In the genomic region with DNA sequence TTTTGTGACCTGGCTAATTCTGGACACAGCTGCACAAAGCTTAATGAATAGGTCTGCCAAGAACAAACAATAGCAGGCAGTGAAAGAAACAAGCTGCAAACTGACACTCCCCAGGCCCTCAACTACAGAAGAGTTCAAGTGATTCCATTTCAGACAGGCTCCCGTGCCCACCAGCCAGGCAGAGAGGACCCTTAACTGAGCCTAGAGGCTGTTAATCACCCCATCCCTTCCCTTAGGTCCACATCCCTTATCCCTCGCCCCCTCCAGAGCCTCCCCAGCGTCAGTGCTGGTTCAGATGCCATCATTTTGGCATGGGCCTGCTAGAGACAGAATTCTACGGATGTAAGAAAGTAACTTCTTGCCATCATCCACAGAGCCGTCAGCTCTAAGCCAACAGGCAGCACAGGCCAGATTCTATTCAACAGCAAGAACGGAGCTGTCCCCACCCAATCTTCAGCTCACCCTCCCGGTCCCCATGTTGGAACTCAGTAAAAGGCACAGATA, we compare ENCODE assay signal across 12 cellular contexts. TPM values are rescaled to one million over a fixed set of nuclear protein-coding genes. Genes with fewer than 3 reads are reported as not detected.
DNase-seq lines count a peak whose midpoint lies in the region; ATAC-seq and TF ChIP-seq lines count a peak whose summit lies in the region.
"Had no signal": no experiment of that assay in that cellular context is flagged by ENCODE, and none has a peak within 500 bp of the region (broad histone marks: within the 10 kb centered on the region; RNA-seq: fewer than 3 reads in every experiment).

No MANE protein-coding gene starts in this region.

- DNase-seq in GM23338 (ENCODE audit: low spot score), result no peak
- DNase-seq in WERI-Rb-1, result no peak
- DNase-seq in right cardiac atrium, result peak; percentile 35 to 75 (median 59)
- peak; percentile 26 for DNase-seq in putamen (ENCODE audit: low spot score)
- DNase-seq in DMS114 treated with DMSO at 0.1 percent for 48 hours (lab: John Stamatoyannopoulos, UW; ENCODE audit: unreplicated experiment), result no peak
- DNase-seq in GM13977 (ENCODE audit: low spot score), result no peak
- no peak for DNase-seq in activated naive CD4-positive, alpha-beta T cell treated with anti-CD3 and anti-CD28 coated beads, Interleukin-2, amount 50 U/mL, for 72 hours (ENCODE audit: low spot score in 2 of 2)
- no peak for DNase-seq in GDM1 (lab: John Stamatoyannopoulos, UW)
- DNase-seq: MM.1S had no signal

- WGBS in right cardiac atrium, result 24% methylated on average over 7 of the region's 7 CpGs

- peaks cover 38% of the 10 kb centered on the region for H3K36me3 Mint-ChIP-seq in GM23338 (ENCODE audit: low read depth)
- H3K36me3 Mint-ChIP-seq in activated naive CD4-positive, alpha-beta T cell treated with anti-CD3 and anti-CD28 coated beads, Interleukin-2, amount 50 U/mL, for 72 hours, result peaks cover 0 to 4% of the 10 kb centered on the region in 2 donors
- H3K36me3 Mint-ChIP-seq: natural killer cell treated with Interleukin-12 subunit alpha and Interleukin-12 subunit beta and Interleukin-15 and Interleukin-18, amount 100 ng/mL, for 72 hours had no signal

- intact Hi-C loops in right cardiac atrium (cut with DNase I), result no loop called here

- no peak for TF ChIP-seq CTCF in GM23338 (conservative IDR thresholded peaks at IDR 0.05; ENCODE audit: low read depth in 2 of 2)
- TF ChIP-seq CTCF in WERI-Rb-1 (IDR thresholded peaks at IDR 0.05; ENCODE audit: low read depth, low read length), result no peak
- no peak for TF ChIP-seq CTCF in GM13977 (IDR thresholded peaks at IDR 0.05; ENCODE audit: extremely low read depth, insufficient read depth, missing control alignments)

- H3K4me1 Mint-ChIP-seq in GM23338, result peaks cover 81% of the 10 kb centered on the region

- no peaks in the 10 kb centered on the region for H4K20me1 ChIP-seq in GM23338 (replicated peaks; ENCODE audit: insufficient read depth)

- H3K4me1 ChIP-seq in GM23338 (ENCODE audit: insufficient read depth) (peaks cover 79% of the 10 kb centered on the region), right cardiac atrium (ENCODE audit: control insufficient read depth, insufficient read depth, low read length) (peaks cover 19% of the 10 kb centered on the region)

- H2AFZ ChIP-seq in GM23338, result no peak overlapping the region

- H3K9me2 ChIP-seq in GM23338 (ENCODE audit: insufficient read depth), result no peaks in the 10 kb centered on the region

- peaks cover 2% of the 10 kb centered on the region; the same call in 1 of the 3 replicates for H3K9me3 Mint-ChIP-seq in GM23338
- H3K9me3 Mint-ChIP-seq in activated naive CD4-positive, alpha-beta T cell treated with anti-CD3 and anti-CD28 coated beads, Interleukin-2, amount 50 U/mL, for 72 hours, result no peaks in the 10 kb centered on the region
- H3K9me3 Mint-ChIP-seq: natural killer cell treated with Interleukin-12 subunit alpha and Interleukin-12 subunit beta and Interleukin-15 and Interleukin-18, amount 100 ng/mL, for 72 hours had no signal

- peaks cover 99% of the 10 kb centered on the region for H3K79me2 ChIP-seq in GM23338 (replicated peaks; ENCODE audit: insufficient read depth)

- H3K27ac Mint-ChIP-seq in GM23338, result peak overlapping the region; percentile 98
- H3K27ac Mint-ChIP-seq in activated naive CD4-positive, alpha-beta T cell treated with anti-CD3 and anti-CD28 coated beads, Interleukin-2, amount 50 U/mL, for 72 hours, result no peak overlapping the region
- H3K27ac Mint-ChIP-seq: natural killer cell treated with Interleukin-12 subunit alpha and Interleukin-12 subunit beta and Interleukin-15 and Interleukin-18, amount 100 ng/mL, for 72 hours had no signal

- peak overlapping the region; percentile 79; the same call in 1 of the 2 replicates for H3K4me2 ChIP-seq in GM23338

- in situ Hi-C loops in GM13977 (cut with MboI; ENCODE audit: low pct_unique_long_range_greater_than_20kb, low sequenced_read_pairs, unreplicated experiment), result no loop called here

- H3K9me3 ChIP-seq in WERI-Rb-1 (ENCODE audit: severe bottlenecking) (no peaks in the 10 kb centered on the region), right cardiac atrium (ENCODE audit: control insufficient read depth, low read length) (no peaks in the 10 kb centered on the region)

- peaks cover 6% of the 10 kb centered on the region; the same call in 1 of the 2 replicates for H3F3A ChIP-seq in GM23338 (replicated peaks; ENCODE audit: low read depth)

- H3K36me3 ChIP-seq in GM23338 (ENCODE audit: insufficient read depth), result no peaks in the 10 kb centered on the region
- H3K36me3 ChIP-seq in WERI-Rb-1, result peaks cover 3% of the 10 kb centered on the region; the same call in 1 of the 2 replicates

- H3K27ac ChIP-seq in GM23338 (ENCODE audit: low read depth) (peak overlapping the region; percentile 61; the same call in 1 of the 2 replicates), WERI-Rb-1 (peak overlapping the region; percentile 19), right cardiac atrium (ENCODE audit: low read length) (peak overlapping the region; percentile 98)

- ATAC-seq in GM23338, result no peak
- ATAC-seq in right cardiac atrium, result peak; percentile 61 to 83
- no peak for ATAC-seq in activated naive CD4-positive, alpha-beta T cell treated with anti-CD3 and anti-CD28 coated beads, Interleukin-2, amount 50 U/mL, for 72 hours
- ATAC-seq: GM12878; natural killer cell treated with Interleukin-12 subunit alpha and Interleukin-12 subunit beta and Interleukin-15 and Interleukin-18, amount 100 ng/mL, for 72 hours had no signal

- H3K4me3 ChIP-seq in GM23338 (no peak overlapping the region), WERI-Rb-1 (ENCODE audit: low read depth, low read length) (no peak overlapping the region), right cardiac atrium (ENCODE audit: low read length) (no peak overlapping the region)
- H3K4me3 ChIP-seq: GM12878 had no signal

- H3K4me3 Mint-ChIP-seq in GM23338, result no peak overlapping the region; the same call in 2 of the 3 replicates
- H3K4me3 Mint-ChIP-seq: natural killer cell treated with Interleukin-12 subunit alpha and Interleukin-12 subunit beta and Interleukin-15 and Interleukin-18, amount 100 ng/mL, for 72 hours had no signal

- H3K27me3 Mint-ChIP-seq in GM23338 (ENCODE audit: insufficient read depth, low read depth, poor library complexity), result peaks cover 11% of the 10 kb centered on the region
- H3K27me3 Mint-ChIP-seq: natural killer cell treated with Interleukin-12 subunit alpha and Interleukin-12 subunit beta and Interleukin-15 and Interleukin-18, amount 100 ng/mL, for 72 hours had no signal

- H3K27me3 ChIP-seq in GM23338 (ENCODE audit: insufficient read depth) (no peaks in the 10 kb centered on the region), WERI-Rb-1 (ENCODE audit: insufficient read depth, low read depth, severe bottlenecking) (no peaks in the 10 kb centered on the region), right cardiac atrium (ENCODE audit: control insufficient read depth, insufficient read depth) (no peaks in the 10 kb centered on the region)

TF ChIP-seq in GM23338, 12 proteins besides CTCF, POLR2A, EP300 and RAD21:
- TF ChIP-seq EZH2 (IDR thresholded peaks at IDR 0.05; ENCODE audit: low read depth, unreplicated experiment) (no peak), NANOG (IDR thresholded peaks at IDR 0.05; ENCODE audit: borderline replicate concordance) (no peak)

RNA-seq across cellular contexts. Expression of a gene that starts 7.2 kb away (rescaled TPM):
- total RNA-seq in GM23338 (2014; rRNA removed; shearing (Covaris generic)), result 122 and 136 TPM in 2 replicates
- polyA plus RNA-seq in GM23338 (2016; fragmentation: Nextera tagmentation; extraction: Ambion mirVana) (274 and 283 TPM in 2 replicates), right cardiac atrium (91.8 TPM)
- 10 to 100 TPM; 40.4 to 53.6 (median 48.8) TPM for total RNA-seq in right cardiac atrium
- 10 to 100 TPM; 44.5 to 57.1 TPM for total RNA-seq in activated naive CD4-positive, alpha-beta T cell treated with anti-CD3 and anti-CD28 coated beads, Interleukin-2, amount 50 U/mL, for 72 hours

RNA-seq across cellular contexts. Expression of a gene that starts 31.1 kb away (rescaled TPM):
- total RNA-seq in GM23338 (2014; rRNA removed; shearing (Covaris generic)), result not detected in 2 replicates
- polyA plus RNA-seq in GM23338 (2016; fragmentation: Nextera tagmentation; extraction: Ambion mirVana) (not detected in 2 replicates), right cardiac atrium (not detected)
- total RNA-seq in right cardiac atrium, result not detected
- total RNA-seq in activated naive CD4-positive, alpha-beta T cell treated with anti-CD3 and anti-CD28 coated beads, Interleukin-2, amount 50 U/mL, for 72 hours, result not detected
- total RNA-seq: GM12878; natural killer cell treated with Interleukin-12 subunit alpha and Interleukin-12 subunit beta and Interleukin-15 and Interleukin-18, amount 100 ng/mL, for 72 hours had no signal
- polyA plus RNA-seq: BJ, GM12878 had no signal

Comparison
In these comparisons a context has a peak if more than half of its experiments do, and no peak if none do; other contexts are left out.
1. ATAC-seq: peak in right cardiac atrium (2 of 2); none in GM23338 (single experiment) and activated naive CD4-positive, alpha-beta T cell treated with anti-CD3 and anti-CD28 coated beads, Interleukin-2, amount 50 U/mL, for 72 hours (0 of 2).
2. DNase-seq: peak in right cardiac atrium (3 of 3) and putamen (single experiment); none in GM23338 (single experiment), WERI-Rb-1 (single experiment), DMS114 treated with DMSO at 0.1 percent for 48 hours (single experiment), GM13977 (single experiment), activated naive CD4-positive, alpha-beta T cell treated with anti-CD3 and anti-CD28 coated beads, Interleukin-2, amount 50 U/mL, for 72 hours (0 of 2) and GDM1 (single experiment).
3. H3K27ac ChIP-seq: peak in every context shown above with its lines; median percentile 98 in right cardiac atrium; 61 in GM23338; 19 in WERI-Rb-1.